10 cellular contexts compared by ENCODE assay signal in the genomic region with DNA sequence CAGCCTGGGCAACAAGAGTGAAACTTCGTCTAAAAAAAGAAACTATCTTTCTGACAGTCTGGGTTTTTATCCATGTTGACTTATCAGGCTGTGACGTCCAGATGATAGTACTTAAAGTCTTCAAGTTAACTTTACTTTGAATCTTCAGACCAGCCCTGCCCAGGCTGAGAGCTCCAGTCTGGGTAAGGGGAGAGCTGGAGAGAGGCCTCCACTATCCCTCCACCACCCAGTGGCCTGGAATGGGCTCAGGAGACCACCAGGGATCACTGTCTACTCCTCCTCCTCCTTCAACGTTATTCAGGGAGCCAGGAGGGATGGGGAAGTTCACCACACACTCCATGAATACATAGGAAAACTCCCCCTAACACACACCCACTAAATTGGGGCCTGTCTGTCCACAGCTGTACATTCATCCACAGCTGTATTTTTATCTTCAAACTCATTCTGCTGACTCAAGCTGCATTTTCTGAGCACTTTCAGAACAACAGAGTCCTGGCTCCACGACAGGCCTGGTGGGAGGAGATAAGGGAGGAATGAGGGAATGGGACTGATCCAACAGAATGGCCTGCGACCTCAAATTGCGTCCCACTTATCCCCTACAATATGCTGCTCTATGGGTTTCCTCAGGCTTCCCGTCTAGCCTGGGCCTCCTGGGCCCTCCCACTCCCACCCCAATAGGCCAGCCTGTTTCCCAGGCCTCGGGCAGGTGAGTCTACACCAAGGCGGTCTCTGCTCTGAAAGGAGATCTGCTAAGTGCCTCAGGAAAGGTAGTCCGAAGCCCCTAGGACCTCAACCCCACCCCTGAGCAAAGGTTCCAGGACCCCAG. TPM values are rescaled to one million over a fixed set of nuclear protein-coding genes. Genes with fewer than 3 reads are reported as not detected.
A peak's percentile ranks its signal among the peaks of the same experiment; 100 is the strongest.
DNase-seq lines count a peak whose midpoint lies in the region; ATAC-seq and TF ChIP-seq lines count a peak whose summit lies in the region.
"Had no signal": no experiment of that assay in that cellular context is flagged by ENCODE, and none has a peak within 500 bp of the region (broad histone marks: within the 10 kb centered on the region; RNA-seq: fewer than 3 reads in every experiment).

No MANE protein-coding gene starts in this region.

- H3K36me3 Mint-ChIP-seq in mesothelial cell of epicardium: no peaks in the 10 kb centered on the region

- DNase-seq in PC-9 (no peak), mesothelial cell of epicardium (ENCODE audit: low spot score in 2 of 2, unreplicated experiment in 2 of 2) (no peak), hippocampal formation (lab: John Stamatoyannopoulos, UW) (no peak), NCI-H146 (lab: John Stamatoyannopoulos, UW) (no peak)
- DNase-seq: DMS79 treated with DMSO at 0.1 percent for 48 hours had no signal

- intact Hi-C loops in PC-9 (cut with micrococcal nuclease; ENCODE audit: unreplicated experiment): no loop called here

- peaks cover 22% of the 10 kb centered on the region for H3F3A ChIP-seq in PC-9 (ENCODE audit: insufficient read depth, low read depth)

- H3K79me2 ChIP-seq in PC-9 (ENCODE audit: low read depth): peaks cover 59% of the 10 kb centered on the region

- H3K27me3 Mint-ChIP-seq in mesothelial cell of epicardium (ENCODE audit: low read depth): no peaks in the 10 kb centered on the region

- H3K4me3 Mint-ChIP-seq in mesothelial cell of epicardium: peak overlapping the region; percentile 74

- WGBS in ectodermal cell, 2 experiments: 53 to 64% methylated on average over 9 to 10 of the region's 10 CpGs

- ATAC-seq in GM18868 (IDR thresholded peaks at IDR 0.05; ENCODE audit: unreplicated experiment) (no peak), GM18517 (IDR thresholded peaks at IDR 0.05; ENCODE audit: unreplicated experiment) (no peak)

- H3K4me1 ChIP-seq in PC-9 (replicated peaks; ENCODE audit: insufficient read depth) (peaks cover 40% of the 10 kb centered on the region), ectodermal cell (ENCODE audit: control insufficient read depth, insufficient read depth, low read length) (peaks cover 44% of the 10 kb centered on the region)

- H3K4me1 Mint-ChIP-seq in mesothelial cell of epicardium: peaks cover 26% of the 10 kb centered on the region

- peak overlapping the region; percentile 60 for H3K27ac ChIP-seq in 22Rv1
- no peak overlapping the region; the same call in 1 of the 2 replicates for H3K27ac ChIP-seq in PC-9
- no peak overlapping the region for H3K27ac ChIP-seq in ectodermal cell (ENCODE audit: insufficient read depth, low read depth, low read length, poor library complexity, severe bottlenecking)
- H3K27ac ChIP-seq: epithelial cell of prostate had no signal

- no peak for TF ChIP-seq CTCF in 22Rv1 (IDR thresholded peaks at IDR 0.05)
- TF ChIP-seq CTCF in PC-9 (conservative IDR thresholded peaks at IDR 0.05): no peak
- TF ChIP-seq CTCF in mesothelial cell of epicardium (IDR thresholded peaks at IDR 0.05; ENCODE audit: unreplicated experiment): no peak

- POLR2A ChIA-PET in PC-9 (lab: Charles Lee; ENCODE audit: unreplicated experiment): interaction anchor here (0.5 kb wide), 1 partner anchor 17 kb away, joined by 9 read pairs; no protein-coding TSS in a partner anchor

- H3K9me3 ChIP-seq in PC-9 (ENCODE audit: insufficient read depth, low read depth): no peaks in the 10 kb centered on the region
- H3K9me3 ChIP-seq in ectodermal cell (ENCODE audit: control insufficient read depth, low read length): no peaks in the 10 kb centered on the region

- H3K27ac Mint-ChIP-seq in mesothelial cell of epicardium: peak overlapping the region; percentile 68

- H4K20me1 ChIP-seq in PC-9 (ENCODE audit: insufficient read depth): no peaks in the 10 kb centered on the region; the same call in 1 of the 2 replicates

- H3K36me3 ChIP-seq in PC-9 (ENCODE audit: low read depth): no peaks in the 10 kb centered on the region; the same call in 1 of the 2 replicates
- no peaks in the 10 kb centered on the region for H3K36me3 ChIP-seq in ectodermal cell (ENCODE audit: control insufficient read depth, insufficient read depth, low read length)

- BruUV-seq in PC-9 (replicated peaks; lab: Mats Ljungman, UMichigan): no TSS peak

- H3K9me3 Mint-ChIP-seq in mesothelial cell of epicardium: no peaks in the 10 kb centered on the region

- H3K4me2 ChIP-seq in PC-9: peak overlapping the region; percentile 79

- H3K9me2 ChIP-seq in PC-9 (ENCODE audit: insufficient read depth): no peaks in the 10 kb centered on the region

- no peaks in the 10 kb centered on the region for H3K27me3 ChIP-seq in PC-9 (ENCODE audit: insufficient read depth, low read depth)
- no peaks in the 10 kb centered on the region for H3K27me3 ChIP-seq in ectodermal cell (ENCODE audit: control insufficient read depth, insufficient read depth, low read length, poor library complexity, severe bottlenecking)

- H3K4me3 ChIP-seq in PC-9: peak overlapping the region; percentile 63
- H3K4me3 ChIP-seq in ectodermal cell (ENCODE audit: insufficient read depth, low read depth, low read length): peak overlapping the region; percentile 68

- CTCF ChIA-PET in PC-9 (lab: Charles Lee): interaction anchor here (1.4 kb wide), 1 partner anchor 33 kb away, joined by 3 read pairs; no protein-coding TSS in a partner anchor

- 0 out of 2 replicates have a peak overlapping the region, but pooled peaks have one; percentile 91 for H2AFZ ChIP-seq in PC-9

RNA-seq across cellular contexts. Expression of a gene that starts 1.8 kb away (rescaled TPM):
- 15.2 and 19.9 TPM in 2 replicates for total RNA-seq in PC-9 (2021)
- 12.3 TPM for polyA plus RNA-seq in ectodermal cell (2013, experiment 1 of 4)
- 17.0 TPM for polyA plus RNA-seq in ectodermal cell (2013, experiment 2 of 4)
- polyA plus RNA-seq in ectodermal cell (2013, experiment 3 of 4): 15.1 TPM
- polyA plus RNA-seq in ectodermal cell (2013, experiment 4 of 4): 15.6 TPM
- 7.0 to 7.5 TPM (median 7.1 TPM) in 3 replicates for total RNA-seq in mesothelial cell of epicardium

RNA-seq across cellular contexts. Expression of a gene that starts 46.7 kb away (rescaled TPM):
- total RNA-seq in PC-9 (2021) (40.3 and 48.1 TPM in 2 replicates), mesothelial cell of epicardium (32.2 to 36.8 TPM (median 34.8 TPM) in 3 replicates)
- 21.6 TPM for polyA plus RNA-seq in ectodermal cell (2013, experiment 1 of 4)
- 22.1 TPM for polyA plus RNA-seq in ectodermal cell (2013, experiment 2 of 4)
- polyA plus RNA-seq in ectodermal cell (2013, experiment 3 of 4): 11.5 TPM
- 13.8 TPM for polyA plus RNA-seq in ectodermal cell (2013, experiment 4 of 4)
